Comparison of ENCODE assay signal across 11 cellular contexts in genomic region chr12:95836630-95837239, GRCh38. TPM values are rescaled to one million over a fixed set of nuclear protein-coding genes. Genes with fewer than 3 reads are reported as not detected.
DNase-seq lines count a peak whose midpoint lies in the region; ATAC-seq and TF ChIP-seq lines count a peak whose summit lies in the region.
"Had no signal": no experiment of that assay in that cellular context is flagged by ENCODE, and none has a peak within 500 bp of the region (broad histone marks: within the 10 kb centered on the region; RNA-seq: fewer than 3 reads in every experiment).

No MANE protein-coding gene starts in this region.

- peak; percentile 15 for DNase-seq in Daoy (ENCODE audit: low read depth)
- peak; percentile 76 for DNase-seq in NCI-H2029 treated with DMSO at 0.1 percent for 48 hours (lab: John Stamatoyannopoulos, UW)
- DNase-seq in choroid plexus epithelial cell (ENCODE audit: low read depth): peak; percentile 37
- no peak for DNase-seq in osteoblast (ENCODE audit: insufficient read length, low spot score, missing footprints)
- no peak for DNase-seq in COLO829 (ENCODE audit: low spot score)
- no peak for DNase-seq in Karpas-422
- DNase-seq: activated CD4-positive, alpha-beta memory T cell treated with anti-CD3 and anti-CD28 coated beads for 36 hours; activated naive CD4-positive, alpha-beta T cell treated with anti-CD3 and anti-CD28 coated beads, Interleukin-2, amount 50 U/mL, for 16 hours; NCI-H526 had no signal

- ATAC-seq in HG02623 (IDR thresholded peaks at IDR 0.05; ENCODE audit: unreplicated experiment): no peak
- no peak for ATAC-seq in GM19035 (IDR thresholded peaks at IDR 0.05; ENCODE audit: unreplicated experiment)

- H2AFZ ChIP-seq in osteoblast (ENCODE audit: low read length) (peak overlapping the region; percentile 81), Karpas-422 (ENCODE audit: low read length) (no peak overlapping the region)

- no peaks in the 10 kb centered on the region for H3K36me3 ChIP-seq in osteoblast (ENCODE audit: insufficient read depth, low read length)
- no peaks in the 10 kb centered on the region for H3K36me3 ChIP-seq in Karpas-422 (ENCODE audit: insufficient read depth, low read length)

- H3K79me2 ChIP-seq in osteoblast (ENCODE audit: insufficient read depth, low read length) (no peaks in the 10 kb centered on the region), Karpas-422 (ENCODE audit: low read length) (no peaks in the 10 kb centered on the region)

- H4K20me1 ChIP-seq in osteoblast (ENCODE audit: insufficient read depth, low read length) (no peaks in the 10 kb centered on the region), Karpas-422 (ENCODE audit: insufficient read depth, low read depth, low read length) (no peaks in the 10 kb centered on the region)

- H3K27ac ChIP-seq in osteoblast (ENCODE audit: low read depth, low read length) (no peak overlapping the region), Karpas-422 (ENCODE audit: low read length) (no peak overlapping the region)

- H3K4me3 ChIP-seq in choroid plexus epithelial cell (ENCODE audit: low read depth, low read length) (no peak overlapping the region), osteoblast (ENCODE audit: insufficient read depth, low read length) (no peak overlapping the region), Karpas-422 (ENCODE audit: low read length) (no peak overlapping the region)

- H3K9me3 ChIP-seq in osteoblast (ENCODE audit: low read depth, low read length) (no peaks in the 10 kb centered on the region), Karpas-422 (ENCODE audit: low read length) (no peaks in the 10 kb centered on the region)

- TF ChIP-seq CTCF in choroid plexus epithelial cell (conservative IDR thresholded peaks at IDR 0.05; ENCODE audit: low read depth, low read length): no peak
- TF ChIP-seq CTCF in osteoblast (IDR thresholded peaks at IDR 0.05; ENCODE audit: extremely low read depth, low read depth, low read length): no peak

- peak overlapping the region; percentile 37 for H3K4me2 ChIP-seq in osteoblast (ENCODE audit: insufficient read depth, low read length)
- no peak overlapping the region for H3K4me2 ChIP-seq in Karpas-422 (ENCODE audit: low read depth, low read length, poor library complexity, severe bottlenecking)

- H3K4me1 ChIP-seq in osteoblast (ENCODE audit: insufficient read depth, low read length) (peaks cover 23% of the 10 kb centered on the region), Karpas-422 (ENCODE audit: low read length) (no peaks in the 10 kb centered on the region)

- no peak overlapping the region for H3K9ac ChIP-seq in Karpas-422 (ENCODE audit: low read length)

- H3K9me2 ChIP-seq in Karpas-422 (replicated peaks; ENCODE audit: insufficient read depth, low read length): no peaks in the 10 kb centered on the region

- H3K27me3 ChIP-seq in osteoblast (ENCODE audit: insufficient read depth, low read length) (peaks cover 21% of the 10 kb centered on the region), Karpas-422 (ENCODE audit: low read length) (no peaks in the 10 kb centered on the region; the same call in 1 of the 2 replicates)

RNA-seq across cellular contexts. Expression of gene SNRPF, which starts 22.0 kb away (rescaled TPM):
- total RNA-seq in Daoy (2014; rRNA removed; shearing (Covaris generic)): 43.8 and 51.4 TPM in 2 replicates
- total RNA-seq in osteoblast: 6.2 and 6.8 TPM in 2 replicates
- total RNA-seq in Karpas-422 (2014; rRNA removed; shearing (Covaris generic); ENCODE audit: low replicate concordance): 17.6 and 41.4 TPM in 2 replicates

RNA-seq across cellular contexts. Expression of gene NTN4, which starts 46.2 kb away (rescaled TPM):
- total RNA-seq in Daoy (2014; rRNA removed; shearing (Covaris generic)): 36.5 and 41.3 TPM in 2 replicates
- total RNA-seq in osteoblast: 45.1 and 47.8 TPM in 2 replicates
- not detected in 2 replicates for total RNA-seq in Karpas-422 (2014; rRNA removed; shearing (Covaris generic); ENCODE audit: low replicate concordance)

Comparison
In these comparisons a context has a peak if more than half of its experiments do, and no peak if none do; other contexts are left out.
1. DNase-seq: peak in Daoy (single experiment), NCI-H2029 treated with DMSO at 0.1 percent for 48 hours (single experiment) and choroid plexus epithelial cell (single experiment); none in osteoblast (single experiment), COLO829 (single experiment) and Karpas-422 (single experiment).
2. RNA of gene NTN4, which starts 46.2 kb away (total RNA-seq): 45.1 to 47.8 TPM in osteoblast and 36.5 to 41.3 TPM in Daoy; not detected in Karpas-422; every median in the first group is over 10 times any median in the second.